Comparison of ENCODE assay signal across 33 cellular contexts in the genomic region with DNA sequence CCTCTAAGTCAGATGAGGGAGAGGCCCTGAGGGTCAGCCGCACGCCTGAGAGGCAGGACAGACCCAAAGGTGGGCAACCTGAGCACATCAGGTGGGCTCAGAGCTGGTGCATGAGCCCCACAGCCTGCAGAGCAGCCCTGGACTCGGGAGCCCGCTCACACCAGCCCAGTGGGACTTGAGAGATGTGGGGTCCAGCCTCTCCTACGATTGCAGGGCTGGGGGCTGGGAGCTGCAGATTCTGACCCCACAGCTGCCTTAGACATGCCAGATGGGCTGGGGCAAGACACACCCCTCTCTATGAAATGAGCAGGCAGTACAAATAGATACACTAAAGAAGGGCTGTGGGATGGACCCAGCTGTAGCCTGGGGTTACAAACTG.
DNase-seq lines count a peak whose midpoint lies in the region; ATAC-seq and TF ChIP-seq lines count a peak whose summit lies in the region.
"Had no signal": no experiment of that assay in that cellular context is flagged by ENCODE, and none has a peak within 500 bp of the region (broad histone marks: within the 10 kb centered on the region; RNA-seq: fewer than 3 reads in every experiment).

No MANE protein-coding gene starts in this region.

- H2AFZ ChIP-seq in neuronal stem cell (ENCODE audit: low read length), result no peak overlapping the region
- H2AFZ ChIP-seq in osteoblast (ENCODE audit: low read length), result no peak overlapping the region

- H3K36me3 ChIP-seq in esophagus muscularis mucosa, result no peaks in the 10 kb centered on the region
- H3K36me3 ChIP-seq in neuronal stem cell (replicated peaks in 1 of 2; ENCODE audit: control insufficient read depth in 2 of 2, insufficient read depth in 2 of 2, low read length in 2 of 2), result no peaks in the 10 kb centered on the region
- no peaks in the 10 kb centered on the region for H3K36me3 ChIP-seq in osteoblast (ENCODE audit: insufficient read depth, low read length)
- no peaks in the 10 kb centered on the region for H3K36me3 ChIP-seq in adrenal gland (replicated peaks in 1 of 2)
- H3K36me3 ChIP-seq: BE2C; BLaER1; BLaER1 treated with 17β-estradiol and CSF1 and Interleukin-3, amounts not matched to agents 10 nM and 100 nM had no signal

- H2AK5ac ChIP-seq in neuronal stem cell (ENCODE audit: low read depth, low read length), result no peak overlapping the region

- H2BK120ac ChIP-seq in neuronal stem cell (ENCODE audit: low read depth, low read length), result no peak overlapping the region

- ATAC-seq in HG03135 (IDR thresholded peaks at IDR 0.05; ENCODE audit: unreplicated experiment), result no peak
- ATAC-seq: CD8-positive, alpha-beta T cell had no signal

- intact Hi-C loops in esophagus muscularis mucosa (cut with DNase I), result no loop called here
- intact Hi-C loops in adrenal gland (cut with DNase I), result no loop called here

- H4K8ac ChIP-seq in neuronal stem cell (ENCODE audit: low read depth, low read length), result peak overlapping the region; percentile 30

- H2BK12ac ChIP-seq in neuronal stem cell (ENCODE audit: low read length), result no peak overlapping the region

- no peak for TF ChIP-seq POLR2A in esophagus muscularis mucosa (IDR thresholded peaks at IDR 0.05; ENCODE audit: low read depth)
- no peak for TF ChIP-seq POLR2A in adrenal gland (IDR thresholded peaks at IDR 0.05)

- no peak overlapping the region for H3K23ac ChIP-seq in neuronal stem cell (ENCODE audit: low read depth, low read length, poor library complexity)

- no peak overlapping the region for H3K14ac ChIP-seq in neuronal stem cell (ENCODE audit: low read length)

- H3K4ac ChIP-seq in neuronal stem cell (ENCODE audit: low read length), result no peak overlapping the region

- H3K79me2 ChIP-seq in osteoblast (ENCODE audit: insufficient read depth, low read length), result no peaks in the 10 kb centered on the region

- H3K4me2 ChIP-seq in neuronal stem cell (ENCODE audit: insufficient read depth, low read length, poor library complexity, severe bottlenecking) (no peak overlapping the region), osteoblast (ENCODE audit: insufficient read depth, low read length) (no peak overlapping the region)
- H3K4me2 ChIP-seq: A549; BLaER1; BLaER1 treated with 17β-estradiol and CSF1 and Interleukin-3, amounts not matched to agents 10 nM and 100 nM had no signal

- H3K27me3 ChIP-seq in esophagus muscularis mucosa (peaks cover 0 to 29% (median 0%) of the 10 kb centered on the region in 4 donors), neuronal stem cell (ENCODE audit: control insufficient read depth in 3 of 3, insufficient read depth in 3 of 3, low read depth in 1 of 3, low read length in 3 of 3) (peaks cover 0 to 5% (median 0%) of the 10 kb centered on the region in 3 experiments), osteoblast (ENCODE audit: insufficient read depth, low read length) (no peaks in the 10 kb centered on the region), adrenal gland (no peaks in the 10 kb centered on the region)
- H3K27me3 ChIP-seq: BE2C; BLaER1; BLaER1 treated with 17β-estradiol and CSF1 and Interleukin-3, amounts not matched to agents 10 nM and 100 nM had no signal

- no peak overlapping the region for H3K9ac ChIP-seq in neuronal stem cell (ENCODE audit: low read depth, low read length, poor library complexity)
- H3K9ac ChIP-seq: BLaER1; BLaER1 treated with 17β-estradiol and CSF1 and Interleukin-3, amounts not matched to agents 10 nM and 100 nM had no signal

- H3K4me3 ChIP-seq in esophagus muscularis mucosa (no peak overlapping the region), neuronal stem cell (ENCODE audit: low read length in 2 of 2) (no peak overlapping the region), osteoblast (ENCODE audit: insufficient read depth, low read length) (no peak overlapping the region), adrenal gland (no peak overlapping the region)
- H3K4me3 ChIP-seq: A549; BLaER1; BLaER1 treated with 17β-estradiol and CSF1 and Interleukin-3, amounts not matched to agents 10 nM and 100 nM had no signal

- no peaks in the 10 kb centered on the region for H3K4me1 ChIP-seq in esophagus muscularis mucosa
- H3K4me1 ChIP-seq in neuronal stem cell (ENCODE audit: control insufficient read depth in 2 of 2, insufficient read depth in 1 of 2, low read depth in 1 of 2, low read length in 2 of 2), result peaks cover 0 to 6% of the 10 kb centered on the region in 2 donors
- no peaks in the 10 kb centered on the region for H3K4me1 ChIP-seq in osteoblast (ENCODE audit: insufficient read depth, low read length)
- H3K4me1 ChIP-seq in adrenal gland (replicated peaks in 1 of 2), result no peaks in the 10 kb centered on the region
- H3K4me1 ChIP-seq: A549, BE2C, Caco-2 had no signal

- no peak overlapping the region for H2BK15ac ChIP-seq in neuronal stem cell (ENCODE audit: low read length)

- no peak overlapping the region for H4K91ac ChIP-seq in neuronal stem cell (ENCODE audit: low read depth, low read length, poor library complexity)

- H4K20me1 ChIP-seq in osteoblast (ENCODE audit: insufficient read depth, low read length), result no peaks in the 10 kb centered on the region
- H4K20me1 ChIP-seq: BLaER1; BLaER1 treated with 17β-estradiol and CSF1 and Interleukin-3, amounts not matched to agents 10 nM and 100 nM had no signal

- TF ChIP-seq CTCF in esophagus muscularis mucosa (IDR thresholded peaks at IDR 0.05) (no peak), osteoblast (IDR thresholded peaks at IDR 0.05; ENCODE audit: extremely low read depth, low read depth, low read length) (no peak), adrenal gland (IDR thresholded peaks at IDR 0.05) (no peak)

- WGBS in esophagus muscularis mucosa, result 92% methylated on average over 4 of the region's 5 CpGs
- no CpG with 5 or more reads among the region's 5 CpGs for WGBS in neuronal stem cell (ENCODE audit: extremely low coverage in 2 of 2, insufficient read length in 2 of 2, insufficient replicate concordance in 1 of 2), 2 donors
- 63 to 77% (median 67%) methylated on average over 2 to 5 of the region's 5 CpGs for WGBS in adrenal gland, 4 donors

- H2BK5ac ChIP-seq in neuronal stem cell (ENCODE audit: low read length), result no peak overlapping the region

- H3K27ac ChIP-seq in esophagus muscularis mucosa (replicated peaks in 1 of 4) (no peak overlapping the region), neuronal stem cell (replicated peaks; ENCODE audit: low read length) (no peak overlapping the region), osteoblast (ENCODE audit: low read depth, low read length) (no peak overlapping the region), adrenal gland (no peak overlapping the region)
- H3K27ac ChIP-seq: 22Rv1; A549; BLaER1; BLaER1 treated with 17β-estradiol and CSF1 and Interleukin-3, amounts not matched to agents 10 nM and 100 nM; C4-2B had no signal

- no peaks in the 10 kb centered on the region for H3K79me1 ChIP-seq in neuronal stem cell (ENCODE audit: low read depth, low read length)

- no peak for TF ChIP-seq EP300 in esophagus muscularis mucosa (IDR thresholded peaks at IDR 0.05)

- H3K9me3 ChIP-seq in esophagus muscularis mucosa (no peaks in the 10 kb centered on the region), neuronal stem cell (replicated peaks in 1 of 2; ENCODE audit: control insufficient read depth in 2 of 2, insufficient read depth in 1 of 2, low read depth in 1 of 2, low read length in 2 of 2) (no peaks in the 10 kb centered on the region), osteoblast (ENCODE audit: low read depth, low read length) (no peaks in the 10 kb centered on the region), adrenal gland (replicated peaks in 1 of 3) (no peaks in the 10 kb centered on the region)
- H3K9me3 ChIP-seq: A549; BE2C; BLaER1; BLaER1 treated with 17β-estradiol and CSF1 and Interleukin-3, amounts not matched to agents 10 nM and 100 nM; Caco-2 had no signal

- H3K18ac ChIP-seq in neuronal stem cell (ENCODE audit: low read length), result no peak overlapping the region

- DNase-seq in NCI-H146 treated with DMSO at 0.1 percent for 48 hours (lab: John Stamatoyannopoulos, UW; ENCODE audit: unreplicated experiment) (peak; percentile 11), NCI-H146 (lab: John Stamatoyannopoulos, UW) (no peak), esophagus muscularis mucosa (ENCODE audit: extremely low spot score) (peak; percentile 83), neuronal stem cell (ENCODE audit: low spot score) (no peak), osteoblast (ENCODE audit: insufficient read length, low spot score, missing footprints) (peak; percentile 3), adrenal gland (no peak)
- DNase-seq in activated CD8-positive, alpha-beta memory T cell treated with anti-CD3 and anti-CD28 coated beads, Interleukin-2, amount 50 U/mL, for 4 hours, result no peak
- DNase-seq: 8988T; ACHN; AML-193; BE2C; C1 segment of cervical spinal cord; Calu3; CD4-positive, alpha-beta memory T cell; CD4-positive, alpha-beta T cell; CD4-positive, CD25-positive, alpha-beta regulatory T cell; CD8-positive, alpha-beta memory T cell; CD8-positive, alpha-beta T cell; COR-L47; DMS 273 treated with DMSO at 0.1 percent for 48 hours; DMS153; DMS53; DMS79; DMS79 treated with DMSO at 0.1 percent for 48 hours; DND-41; EL had no signal

Comparison
In these comparisons a context has a peak if more than half of its experiments do, and no peak if none do; other contexts are left out.
1. DNase-seq: peak in NCI-H146 treated with DMSO at 0.1 percent for 48 hours (single experiment), esophagus muscularis mucosa (single experiment) and osteoblast (single experiment); none in NCI-H146 (single experiment), neuronal stem cell (single experiment), activated CD8-positive, alpha-beta memory T cell treated with anti-CD3 and anti-CD28 coated beads, Interleukin-2, amount 50 U/mL, for 4 hours (single experiment) and adrenal gland (0 of 7).